Comparison of ENCODE assay signal across 1 cellular context in genomic region chr7:149690688-149691446, GRCh38.
TF ChIP-seq lines count a peak whose summit lies in the region.

No MANE protein-coding gene starts in this region.

TF ChIP-seq in K562, 482 proteins besides CTCF, POLR2A, EP300 and RAD21 (continued from another document and continues in another):
- TF ChIP-seq RREB1 (CRISPR knock-in tag; IDR thresholded peaks at IDR 0.05) (0 out of 2 replicates have a peak, but pooled peaks have one; percentile 22), ZNF12 (CRISPR knock-in tag; IDR thresholded peaks at IDR 0.05) (no peak), MYBL2 (IDR thresholded peaks at IDR 0.05; ENCODE audit: low read depth) (no peak), MYBL2 (CRISPR knock-in tag; IDR thresholded peaks at IDR 0.05; ENCODE audit: borderline replicate concordance) (no peak), IRF1 (CRISPR knock-in tag; IDR thresholded peaks at IDR 0.05; ENCODE audit: borderline replicate concordance) (no peak), JUN (IDR thresholded peaks at IDR 0.05; ENCODE audit: borderline replicate concordance, low read depth, low read length) (0 out of 2 replicates have a peak, but pooled peaks have one; percentile 34), JUN (CRISPR knock-in tag; IDR thresholded peaks at IDR 0.05; ENCODE audit: borderline replicate concordance) (no peak), CTCFL (IDR thresholded peaks at IDR 0.05; ENCODE audit: borderline replicate concordance, insufficient read depth, low read depth, low read length, poor library complexity, severe bottlenecking) (no peak), CSDE1 (IDR thresholded peaks at IDR 0.05) (peak in 1 of 2 experiments; percentile 84; a peak in 2 of 4 replicates), LCOR (CRISPR knock-in tag; IDR thresholded peaks at IDR 0.05) (peak; percentile 87; the same call in 1 of the 2 replicates), ETV1 (tag; conservative IDR thresholded peaks at IDR 0.05; ENCODE audit: low read depth) (peak; percentile 92), PHF8 (IDR thresholded peaks at IDR 0.05; ENCODE audit: borderline replicate concordance, low read length) (0 out of 2 replicates have a peak, but pooled peaks have one; percentile 14), GTF2E2 (tag; IDR thresholded peaks at IDR 0.05) (no peak), ZNF263 (CRISPR knock-in tag; IDR thresholded peaks at IDR 0.05; ENCODE audit: borderline replicate concordance) (0 out of 2 replicates have a peak, but pooled peaks have one; percentile 17), ILK (tag; IDR thresholded peaks at IDR 0.05; ENCODE audit: borderline replicate concordance, low read depth) (no peak), ZBTB1 (CRISPR knock-in tag; IDR thresholded peaks at IDR 0.05; ENCODE audit: borderline replicate concordance, low read depth) (no peak), ZNF239 (CRISPR knock-in tag; IDR thresholded peaks at IDR 0.05) (no peak), HOXB6 (CRISPR knock-in tag; IDR thresholded peaks at IDR 0.05; ENCODE audit: borderline replicate concordance) (peak; percentile 33; the same call in 1 of the 2 replicates), ERF (CRISPR knock-in tag; IDR thresholded peaks at IDR 0.05) (no peak), CBX2 (IDR thresholded peaks at IDR 0.05; ENCODE audit: insufficient read depth, low read length, poor library complexity, severe bottlenecking) (no peak), LARP7 (IDR thresholded peaks at IDR 0.05) (no peak), CREBBP (IDR thresholded peaks at IDR 0.05; ENCODE audit: low read depth, low read length) (no peak), SIN3B (IDR thresholded peaks at IDR 0.05; ENCODE audit: low read depth) (no peak), IRF2 (CRISPR knock-in tag; IDR thresholded peaks at IDR 0.05) (no peak), ZBTB12 (CRISPR knock-in tag; IDR thresholded peaks at IDR 0.05) (no peak), GABPB1 (CRISPR knock-in tag; IDR thresholded peaks at IDR 0.05) (peak; percentile 68; the same call in 1 of the 2 replicates), NCOR1 (IDR thresholded peaks at IDR 0.05) (no peak; the same call in 1 of the 2 replicates), PRDM10 (IDR thresholded peaks at IDR 0.05; ENCODE audit: partially characterized antibody) (peak; percentile 45), RBBP5 (IDR thresholded peaks at IDR 0.05; ENCODE audit: borderline replicate concordance, insufficient read depth, low read length, poor library complexity, severe bottlenecking) (no peak), THRAP3 (IDR thresholded peaks at IDR 0.05; ENCODE audit: borderline replicate concordance) (no peak), MXI1 (IDR thresholded peaks at IDR 0.05; ENCODE audit: low read depth, low read length) (peak; percentile 53; the same call in 1 of the 2 replicates), ZBTB7A (IDR thresholded peaks at IDR 0.05; ENCODE audit: borderline replicate concordance, control insufficient read depth, low read depth, low read length) (peak; percentile 32; the same call in 1 of the 2 replicates), MNT (conservative IDR thresholded peaks at IDR 0.05) (peak in 1 of 2 experiments; percentile 60; a peak in 2 of 4 replicates), POLR2B (IDR thresholded peaks at IDR 0.05; ENCODE audit: low read depth, partially characterized antibody) (no peak), PRPF4 (IDR thresholded peaks at IDR 0.05; ENCODE audit: insufficient read depth, low read depth, low read length, poor library complexity, severe bottlenecking) (no peak), RNF219 (CRISPR knock-in tag; IDR thresholded peaks at IDR 0.05) (no peak), GATAD2A (IDR thresholded peaks at IDR 0.05) (peak; percentile 67; the same call in 1 of the 2 replicates), HDAC1 (IDR thresholded peaks at IDR 0.05) (peak in 1 of 2 experiments; percentile 90; a peak in 3 of 4 replicates), ETV5 (CRISPR knock-in tag; IDR thresholded peaks at IDR 0.05; ENCODE audit: low read depth) (peak; percentile 78)
